In genomic region chr3:15601046-15601398, GRCh38 we compare ENCODE assay signal across 8 cellular contexts. TPM values are rescaled to one million over a fixed set of nuclear protein-coding genes. Genes with fewer than 3 reads are reported as not detected.
DNase-seq lines count a peak whose midpoint lies in the region; ATAC-seq and TF ChIP-seq lines count a peak whose summit lies in the region.

No MANE protein-coding gene starts in this region.

- no peak for TF ChIP-seq CTCF in neural cell (IDR thresholded peaks at IDR 0.05; ENCODE audit: poor library complexity, severe bottlenecking)

- H4K20me1 ChIP-seq in neural cell (ENCODE audit: insufficient read depth): no peaks in the 10 kb centered on the region

- peaks cover 39% of the 10 kb centered on the region for H3K36me3 Mint-ChIP-seq in CD4-positive, CD25-positive, alpha-beta regulatory T cell

- peaks cover 26 to 72% (median 53%) of the 10 kb centered on the region in 4 donors for H3K4me1 Mint-ChIP-seq in CD4-positive, CD25-positive, alpha-beta regulatory T cell

- H3K4me2 ChIP-seq in neural cell (ENCODE audit: low read length): peak overlapping the region; percentile 74

- H3K27me3 ChIP-seq in CD4-positive, CD25-positive, alpha-beta regulatory T cell (ENCODE audit: control insufficient read depth, insufficient read depth, low read length): no peaks in the 10 kb centered on the region
- no peaks in the 10 kb centered on the region for H3K27me3 ChIP-seq in endocrine pancreas (ENCODE audit: control insufficient read depth, insufficient read depth, low read length)
- H3K27me3 ChIP-seq in neural cell (ENCODE audit: insufficient read depth, low read depth, low read length): no peaks in the 10 kb centered on the region

- no peak for TF ChIP-seq EP300 in neural cell (conservative IDR thresholded peaks at IDR 0.05; ENCODE audit: poor library complexity, severe bottlenecking)

- H3K9me3 Mint-ChIP-seq in CD4-positive, CD25-positive, alpha-beta regulatory T cell: no peaks in the 10 kb centered on the region

- H3F3A ChIP-seq in neural cell (ENCODE audit: insufficient read depth, low read length, poor library complexity, severe bottlenecking): peaks cover 3% of the 10 kb centered on the region

- TF ChIP-seq RAD21 in neural cell (conservative IDR thresholded peaks at IDR 0.05): peak; percentile 38

- peaks cover 31% of the 10 kb centered on the region for H3K4me1 ChIP-seq in CD4-positive, CD25-positive, alpha-beta regulatory T cell (ENCODE audit: control insufficient read depth, insufficient read depth, low read length, poor library complexity, severe bottlenecking)
- peaks cover 4% of the 10 kb centered on the region for H3K4me1 ChIP-seq in endocrine pancreas (ENCODE audit: control insufficient read depth, insufficient read depth, low read length)

- no peaks in the 10 kb centered on the region for H3K9me3 ChIP-seq in CD4-positive, CD25-positive, alpha-beta regulatory T cell (ENCODE audit: control insufficient read depth in 2 of 2, low read length in 2 of 2)
- H3K9me3 ChIP-seq in endocrine pancreas (ENCODE audit: control insufficient read depth, low read length) (no peaks in the 10 kb centered on the region), neural cell (ENCODE audit: low read length) (no peaks in the 10 kb centered on the region)

- H3K27ac Mint-ChIP-seq in CD4-positive, CD25-positive, alpha-beta regulatory T cell: peak overlapping the region; percentile 97 to 99 (median 99)

- H3K4me3 Mint-ChIP-seq in CD4-positive, CD25-positive, alpha-beta regulatory T cell: peak overlapping the region; percentile 97 to 99 (median 98)

- H3K27me3 Mint-ChIP-seq in CD4-positive, CD25-positive, alpha-beta regulatory T cell: peaks cover 4% of the 10 kb centered on the region

- peak overlapping the region; percentile 30 for H2AFZ ChIP-seq in neural cell (ENCODE audit: low read depth, low read length)

- H3K9ac ChIP-seq in endocrine pancreas (ENCODE audit: control insufficient read depth, insufficient read depth, low read length) (peak overlapping the region; percentile 74), neural cell (ENCODE audit: low read length) (peak overlapping the region; percentile 73)

- no peaks in the 10 kb centered on the region for H3K79me2 ChIP-seq in neural cell (replicated peaks; ENCODE audit: insufficient read depth, low read length)

- no peaks in the 10 kb centered on the region for H3K9me2 ChIP-seq in neural cell (ENCODE audit: insufficient read depth, low read length)

- no peak for DNase-seq in CD4-positive, CD25-positive, alpha-beta regulatory T cell
- DNase-seq in M059J (ENCODE audit: low read depth): peak; percentile 13
- no peak for DNase-seq in CD1c-positive myeloid dendritic cell (ENCODE audit: extremely low spot score)
- DNase-seq in HuH-7 (ENCODE audit: low spot score): no peak
- no peak for DNase-seq in activated CD4-positive, CD25-positive, alpha-beta regulatory T cell (lab: John Stamatoyannopoulos, UW)

- H3K4me3 ChIP-seq in CD4-positive, CD25-positive, alpha-beta regulatory T cell (ENCODE audit: low read depth, low read length): peak overlapping the region; percentile 87
- H3K4me3 ChIP-seq in endocrine pancreas (ENCODE audit: control insufficient read depth, insufficient read depth, low read length) (peak overlapping the region; percentile 86), neural cell (ENCODE audit: low read length) (peak overlapping the region; percentile 73)

- ATAC-seq in CD4-positive, CD25-positive, alpha-beta regulatory T cell (ENCODE audit: low read depth in 2 of 2): no peak
- ATAC-seq in GM21737 (IDR thresholded peaks at IDR 0.05; ENCODE audit: unreplicated experiment): peak; percentile 17

- H3K27ac ChIP-seq in CD4-positive, CD25-positive, alpha-beta regulatory T cell (ENCODE audit: insufficient read depth, low read length, poor library complexity, severe bottlenecking): peak overlapping the region; percentile 95
- H3K27ac ChIP-seq in neural cell (ENCODE audit: low read length): peak overlapping the region; percentile 90

- peaks cover 33% of the 10 kb centered on the region for H3K36me3 ChIP-seq in CD4-positive, CD25-positive, alpha-beta regulatory T cell (ENCODE audit: control insufficient read depth, insufficient read depth, low read length)
- H3K36me3 ChIP-seq in endocrine pancreas (ENCODE audit: control insufficient read depth, insufficient read depth, low read length) (no peaks in the 10 kb centered on the region), neural cell (ENCODE audit: insufficient read depth, low read length) (no peaks in the 10 kb centered on the region)

TF ChIP-seq in neural cell, 6 proteins besides CTCF, POLR2A, EP300 and RAD21:
- TF ChIP-seq EZH2 (IDR thresholded peaks at IDR 0.05; ENCODE audit: borderline replicate concordance, insufficient read depth, low read length, poor library complexity, severe bottlenecking) (no peak), MXI1 (conservative IDR thresholded peaks at IDR 0.05; ENCODE audit: poor library complexity, severe bottlenecking) (no peak), REST (IDR thresholded peaks at IDR 0.05; ENCODE audit: borderline replicate concordance) (no peak), SMC3 (conservative IDR thresholded peaks at IDR 0.05; ENCODE audit: poor library complexity) (peak; percentile 52)

RNA-seq across cellular contexts. Expression of gene HACL1, which starts 0.3 kb away (rescaled TPM):
- total RNA-seq in CD4-positive, CD25-positive, alpha-beta regulatory T cell: 35.8 TPM
- 10 to 100 TPM; 35.8 to 44.8 (median 39.1) TPM for polyA plus RNA-seq in CD4-positive, CD25-positive, alpha-beta regulatory T cell
- 19.5 and 23.6 TPM in 2 replicates for total RNA-seq in M059J (2014; rRNA removed; shearing (Covaris generic))
- polyA plus RNA-seq in neural cell: 22.5 and 26.0 TPM in 2 replicates
- polyA minus RNA-seq in neural cell: 38.1 and 38.5 TPM in 2 replicates

RNA-seq across cellular contexts. Expression of gene BTD, which starts 0.5 kb away (rescaled TPM):
- total RNA-seq in CD4-positive, CD25-positive, alpha-beta regulatory T cell: 22.7 TPM
- polyA plus RNA-seq in CD4-positive, CD25-positive, alpha-beta regulatory T cell: 10 to 100 TPM; 27.6 to 35.8 (median 33.4) TPM
- 24.2 and 34.6 TPM in 2 replicates for total RNA-seq in M059J (2014; rRNA removed; shearing (Covaris generic))
- 4.6 TPM in 2 replicates for polyA plus RNA-seq in neural cell
- polyA minus RNA-seq in neural cell: 12.2 and 14.6 TPM in 2 replicates
